In genomic region chr5:154611341-154611767, GRCh38 we compare ENCODE assay signal across 9 cellular contexts.
DNase-seq lines count a peak whose midpoint lies in the region; ATAC-seq and TF ChIP-seq lines count a peak whose summit lies in the region.
"Had no signal": no experiment of that assay in that cellular context is flagged by ENCODE, and none has a peak within 500 bp of the region (broad histone marks: within the 10 kb centered on the region; RNA-seq: fewer than 3 reads in every experiment).

No MANE protein-coding gene starts in this region.

- peak overlapping the region; percentile 77 for H3K4me3 ChIP-seq in endodermal cell (ENCODE audit: low read length)

- WGBS in endodermal cell (ENCODE audit: insufficient coverage in 1 of 2, insufficient read length in 1 of 2), 2 experiments = 4 to 6% methylated on average over 7 to 23 of the region's 23 CpGs

- no peaks in the 10 kb centered on the region for H3K36me3 ChIP-seq in endodermal cell (ENCODE audit: control insufficient read depth, insufficient read depth, low read length)

- H3K4me3 Mint-ChIP-seq in stimulated activated naive CD8-positive, alpha-beta T cell treated with anti-CD3 and anti-CD28 coated beads, Interleukin-15, Interleukin-2, amounts not matched to agents 100 ng/mL and 50 ng/mL, for 24 hours = peak overlapping the region; percentile 35
- H3K4me3 Mint-ChIP-seq in endodermal cell (peak overlapping the region; percentile 57), mesothelial cell of epicardium (peak overlapping the region; percentile 66)

- intact Hi-C loops in head of caudate nucleus (cut with DNase I) = loop anchor here (5.0 kb wide), 1 partner anchor 144 kb away; no protein-coding TSS in a partner anchor

- no peaks in the 10 kb centered on the region for H3K9me3 Mint-ChIP-seq in stimulated activated naive CD8-positive, alpha-beta T cell treated with anti-CD3 and anti-CD28 coated beads, Interleukin-15, Interleukin-2, amounts not matched to agents 100 ng/mL and 50 ng/mL, for 24 hours
- H3K9me3 Mint-ChIP-seq in endodermal cell (peaks cover 1% of the 10 kb centered on the region), mesothelial cell of epicardium (no peaks in the 10 kb centered on the region)

- no peak for DNase-seq in stimulated activated naive CD8-positive, alpha-beta T cell treated with anti-CD3 and anti-CD28 coated beads, Interleukin-15, Interleukin-2, amounts not matched to agents 100 U/mL and 50 U/mL, for 24 hours
- peak; percentile 72 for DNase-seq in endodermal cell
- DNase-seq in mesothelial cell of epicardium (ENCODE audit: low spot score in 2 of 2, unreplicated experiment in 2 of 2) = no peak
- DNase-seq in head of caudate nucleus = no peak
- DNase-seq in mesenteric fat pad (ENCODE audit: low spot score) = no peak
- DNase-seq: NCI-H187 had no signal

- no peak overlapping the region for H3K27ac Mint-ChIP-seq in stimulated activated naive CD8-positive, alpha-beta T cell treated with anti-CD3 and anti-CD28 coated beads, Interleukin-15, Interleukin-2, amounts not matched to agents 100 ng/mL and 50 ng/mL, for 24 hours
- no peak overlapping the region for H3K27ac Mint-ChIP-seq in endodermal cell
- no peak overlapping the region for H3K27ac Mint-ChIP-seq in mesothelial cell of epicardium

- H3K4me1 Mint-ChIP-seq in stimulated activated naive CD8-positive, alpha-beta T cell treated with anti-CD3 and anti-CD28 coated beads, Interleukin-15, Interleukin-2, amounts not matched to agents 100 ng/mL and 50 ng/mL, for 24 hours (ENCODE audit: low read depth) = peaks cover 5% of the 10 kb centered on the region
- H3K4me1 Mint-ChIP-seq in endodermal cell (peaks cover 25% of the 10 kb centered on the region), mesothelial cell of epicardium (peaks cover 24% of the 10 kb centered on the region)

- H3K27ac ChIP-seq in endodermal cell (ENCODE audit: low read depth, low read length) = no peak overlapping the region

- H3K9ac ChIP-seq in endodermal cell (ENCODE audit: extremely low read depth, low read length, poor library complexity, severe bottlenecking) = no peak overlapping the region

- ATAC-seq in stimulated activated naive CD8-positive, alpha-beta T cell treated with anti-CD3 and anti-CD28 coated beads, Interleukin-15, Interleukin-2, amounts not matched to agents 100 U/mL and 50 U/mL, for 24 hours = no peak
- ATAC-seq in HG03342 (IDR thresholded peaks at IDR 0.05; ENCODE audit: unreplicated experiment) (no peak), GM21360 (IDR thresholded peaks at IDR 0.05; ENCODE audit: unreplicated experiment) (no peak)

- peaks cover 9% of the 10 kb centered on the region for H3K9me3 ChIP-seq in endodermal cell (ENCODE audit: control insufficient read depth, low read length)

- no peaks in the 10 kb centered on the region for H3K36me3 Mint-ChIP-seq in stimulated activated naive CD8-positive, alpha-beta T cell treated with anti-CD3 and anti-CD28 coated beads, Interleukin-15, Interleukin-2, amounts not matched to agents 100 ng/mL and 50 ng/mL, for 24 hours (ENCODE audit: low read depth)
- H3K36me3 Mint-ChIP-seq in endodermal cell (ENCODE audit: low read depth) (no peaks in the 10 kb centered on the region), mesothelial cell of epicardium (no peaks in the 10 kb centered on the region)

- peaks cover 5% of the 10 kb centered on the region for H3K4me1 ChIP-seq in endodermal cell (ENCODE audit: control insufficient read depth, insufficient read depth, low read length)

- H3K27me3 ChIP-seq in endodermal cell (ENCODE audit: control insufficient read depth, insufficient read depth, low read length, poor library complexity, severe bottlenecking) = peaks cover 42% of the 10 kb centered on the region

- H3K27me3 Mint-ChIP-seq in stimulated activated naive CD8-positive, alpha-beta T cell treated with anti-CD3 and anti-CD28 coated beads, Interleukin-15, Interleukin-2, amounts not matched to agents 100 ng/mL and 50 ng/mL, for 24 hours = peaks cover 45% of the 10 kb centered on the region
- H3K27me3 Mint-ChIP-seq in endodermal cell (ENCODE audit: insufficient read depth) = peaks cover 66% of the 10 kb centered on the region
- H3K27me3 Mint-ChIP-seq in mesothelial cell of epicardium (ENCODE audit: low read depth) = peaks cover 23% of the 10 kb centered on the region

- no peak for TF ChIP-seq CTCF in endodermal cell (conservative IDR thresholded peaks at IDR 0.05)
- no peak for TF ChIP-seq CTCF in mesothelial cell of epicardium (IDR thresholded peaks at IDR 0.05; ENCODE audit: unreplicated experiment)
